9 cellular contexts compared by ENCODE assay signal in the genomic region with DNA sequence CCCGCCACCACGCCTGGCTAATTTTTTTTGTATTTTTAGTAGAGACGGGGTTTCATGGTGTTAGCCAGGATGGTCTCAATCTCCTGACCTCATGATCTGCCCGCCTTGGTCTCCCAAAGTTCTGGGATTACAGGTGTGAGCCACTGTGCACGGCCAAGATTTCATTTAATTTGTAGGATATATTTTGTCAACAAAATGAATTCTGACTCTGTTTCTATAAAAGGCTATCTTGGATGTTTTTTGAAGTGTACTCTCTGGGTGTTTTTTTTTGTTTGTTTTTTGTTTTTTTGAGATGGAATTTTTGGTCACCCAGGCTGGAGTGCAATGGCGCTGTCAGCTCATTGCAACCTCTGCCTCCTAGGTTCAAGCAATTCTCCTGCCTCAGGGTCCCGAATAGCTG. TPM values are rescaled to one million over a fixed set of nuclear protein-coding genes. Genes with fewer than 3 reads are reported as not detected.
DNase-seq lines count a peak whose midpoint lies in the region; ATAC-seq, FAIRE-seq and TF ChIP-seq lines count a peak whose summit lies in the region.
"Not testable (repeated sequence)": the region's sequence is repeated elsewhere in the genome, so short reads cannot be mapped to it uniquely, and the experiment has no call there.
"Had no signal": no experiment of that assay in that cellular context is flagged by ENCODE, and none has a peak within 500 bp of the region (broad histone marks: within the 10 kb centered on the region; RNA-seq: fewer than 3 reads in every experiment).

No MANE protein-coding gene starts in this region.

- H3K79me1 ChIP-seq in mesenchymal stem cell (replicated peaks; ENCODE audit: low read length, poor library complexity, severe bottlenecking) = not testable (repeated sequence)

- H2BK5ac ChIP-seq in mesenchymal stem cell (ENCODE audit: low read depth, low read length, poor library complexity, severe bottlenecking) = not testable (repeated sequence)

- peaks cover 49% of the 10 kb centered on the region for H3F3A ChIP-seq in PC-9 (ENCODE audit: insufficient read depth, low read depth)

- dilution Hi-C loops in endothelial cell of umbilical vein (cut with MboI; ENCODE audit: extremely low pct_ligation_motif_present, low sequenced_read_pairs) = not testable (repeated sequence)

- CTCF ChIA-PET in PC-9 (lab: Charles Lee); K562 (lab: Yijun Ruan, JAX; ENCODE audit: low intra/inter-chr PET ratio): not testable (repeated sequence)
- CTCF ChIA-PET in endothelial cell of umbilical vein (lab: Charles Lee) = interaction anchor here (1.0 to 1.8 kb wide), 3 partner anchors 19 to 285 kb away, joined by 3 to 4 read pairs (median 3); no protein-coding TSS in a partner anchor

- H3K27ac Mint-ChIP-seq in HFFc6 = peak overlapping the region; percentile 98
- peak overlapping the region; percentile 83 for H3K27ac Mint-ChIP-seq in osteocyte (ENCODE audit: unreplicated experiment)

- H4K91ac ChIP-seq in mesenchymal stem cell (ENCODE audit: low read length) = not testable (repeated sequence)

- POLR2A ChIA-PET in PC-9 (lab: Charles Lee; ENCODE audit: unreplicated experiment); endothelial cell of umbilical vein (lab: Charles Lee): not testable (repeated sequence)
- POLR2A ChIA-PET in K562 (lab: Yijun Ruan, JAX) = interaction anchor here (0.8 to 1.4 kb wide), 4 partner anchors 11 to 33 kb away, joined by 3 to 6 read pairs (median 4); no protein-coding TSS in a partner anchor

- peak overlapping the region; percentile 100 for H3K27ac ChIP-seq in PC-9
- H3K27ac ChIP-seq in SJSA1 = peak overlapping the region; percentile 98
- peak overlapping the region; percentile 51; the same call in 2 of the 3 replicates for H3K27ac ChIP-seq in K562 (ENCODE audit: extremely low read depth, low read depth, low read length)
- peak overlapping the region; percentile 89 for H3K27ac ChIP-seq in endothelial cell of umbilical vein (ENCODE audit: insufficient read depth, low read depth, low read length)
- H3K27ac ChIP-seq in mesenchymal stem cell (ENCODE audit: low read length, poor library complexity, severe bottlenecking) = not testable (repeated sequence)

- not testable (repeated sequence) for H3K23ac ChIP-seq in mesenchymal stem cell (ENCODE audit: low read length in 2 of 2)

- H4K8ac ChIP-seq in mesenchymal stem cell (ENCODE audit: low read length) = peak overlapping the region; percentile 27

- H3K4me3 Mint-ChIP-seq in HFFc6; osteocyte (ENCODE audit: unreplicated experiment): not testable (repeated sequence)

- H2BK15ac ChIP-seq in mesenchymal stem cell (ENCODE audit: low read depth, poor library complexity, severe bottlenecking) = not testable (repeated sequence)

- H3K9me1 ChIP-seq in K562 (ENCODE audit: control insufficient read depth, insufficient read depth, low read length); endothelial cell of umbilical vein (replicated peaks; ENCODE audit: control insufficient read depth, extremely low read depth, insufficient read depth, low read length): not testable (repeated sequence)

- not testable (repeated sequence) for H3K9me3 ChIP-seq in PC-9 (ENCODE audit: insufficient read depth, low read depth); SJSA1 (replicated peaks); K562 (replicated peaks; ENCODE audit: control insufficient read depth, insufficient read depth, low read depth, low read length); endothelial cell of umbilical vein (replicated peaks; ENCODE audit: control insufficient read depth, insufficient read depth, low read length); mesenchymal stem cell (ENCODE audit: control insufficient read depth, low read length)

- TF ChIP-seq CTCF in HFFc6 (IDR thresholded peaks at IDR 0.05); PC-9 (conservative IDR thresholded peaks at IDR 0.05); K562 (IDR thresholded peaks at IDR 0.05 in 2 of 3, conservative IDR thresholded peaks at IDR 0.05 in 1 of 3; ENCODE audit: insufficient read depth in 2 of 3, low read depth in 1 of 3, low read length in 3 of 3); endothelial cell of umbilical vein (IDR thresholded peaks at IDR 0.05; ENCODE audit: extremely low read depth in 1 of 2, insufficient read depth in 1 of 2, low read depth in 1 of 2, low read length in 2 of 2); osteocyte (IDR thresholded peaks at IDR 0.05): not testable (repeated sequence)

- WGBS in K562 (ENCODE audit: insufficient coverage, low coverage, missing lambda C conversion rate) = 23% methylated on average over 7 of the region's 7 CpGs
- WGBS in mesenchymal stem cell = 100% methylated on average over 7 of the region's 7 CpGs

- intact Hi-C loops in PC-9 (cut with micrococcal nuclease; ENCODE audit: unreplicated experiment) = loop anchor here (5.0 kb wide), 2 partner anchors 445 to 660 kb away; no protein-coding TSS in a partner anchor
- intact Hi-C loops in K562 (cut with micrococcal nuclease); endothelial cell of umbilical vein (cut with micrococcal nuclease): not testable (repeated sequence)

- H3K9me3 Mint-ChIP-seq in HFFc6; osteocyte (ENCODE audit: unreplicated experiment): not testable (repeated sequence)

- H3K4me3 ChIP-seq in PC-9 (peak overlapping the region; percentile 53; the same call in 1 of the 2 replicates), K562 (peak overlapping the region; percentile 33)
- H3K4me3 ChIP-seq in SJSA1; endothelial cell of umbilical vein (replicated peaks in 1 of 3; ENCODE audit: insufficient read depth in 1 of 3, low read depth in 1 of 3, low read length in 3 of 3); mesenchymal stem cell (ENCODE audit: insufficient read depth in 1 of 2, low read depth in 1 of 2, low read length in 2 of 2): not testable (repeated sequence)

- H3K4me2 ChIP-seq in PC-9 = peak overlapping the region; percentile 77
- H3K4me2 ChIP-seq in K562 (ENCODE audit: insufficient read depth, low read length) = peak overlapping the region; percentile 61; the same call in 1 of the 2 replicates
- peak overlapping the region; percentile 20 for H3K4me2 ChIP-seq in endothelial cell of umbilical vein (ENCODE audit: insufficient read depth, low read length)
- not testable (repeated sequence) for H3K4me2 ChIP-seq in mesenchymal stem cell (ENCODE audit: low read length, poor library complexity, severe bottlenecking)

- H4K20me1 ChIP-seq in PC-9 (ENCODE audit: insufficient read depth); K562 (replicated peaks; ENCODE audit: control insufficient read depth, insufficient read depth, low read length); endothelial cell of umbilical vein (replicated peaks; ENCODE audit: control insufficient read depth, extremely low read depth, insufficient read depth, low read length): not testable (repeated sequence)

- in situ Hi-C loops in Caki2 (cut with HindIII; ENCODE audit: low pct_unique_long_range_greater_than_20kb, low sequenced_read_pairs); K562 (cut with MboI): not testable (repeated sequence)

- not testable (repeated sequence) for H2AFZ ChIP-seq in PC-9; K562 (ENCODE audit: low read depth, low read length); endothelial cell of umbilical vein (ENCODE audit: low read depth, low read length); mesenchymal stem cell (ENCODE audit: low read depth, low read length)

- H3K9me2 ChIP-seq in PC-9 (ENCODE audit: insufficient read depth) = not testable (repeated sequence)

- peak; percentile 33 for DNase-seq in Caki2 (ENCODE audit: low read depth)
- DNase-seq in HFFc6; PC-9; SJSA1 (ENCODE audit: low read depth in 1 of 2, low spot score in 2 of 2); K562 (ENCODE audit: extremely low read depth in 1 of 4, low spot score in 3 of 4); endothelial cell of umbilical vein (ENCODE audit: low read depth, low spot score); mesenchymal stem cell; osteocyte (ENCODE audit: extremely low spot score, unreplicated experiment): not testable (repeated sequence)

- not testable (repeated sequence) for FAIRE-seq in K562 (lab: Jason Lieb, UNC); endothelial cell of umbilical vein (lab: Jason Lieb, UNC)

- not testable (repeated sequence) for TF ChIP-seq RAD21 in K562 (CRISPR knock-in tag; conservative IDR thresholded peaks at IDR 0.05 in 1 of 2, IDR thresholded peaks at IDR 0.05 in 1 of 2)

- TF ChIP-seq POLR2A in K562 (conservative IDR thresholded peaks at IDR 0.05); endothelial cell of umbilical vein (IDR thresholded peaks at IDR 0.05; ENCODE audit: low read depth, low read length): not testable (repeated sequence)

- H3K36me3 Mint-ChIP-seq in HFFc6 (ENCODE audit: low read depth) = peaks cover 57% of the 10 kb centered on the region
- H3K36me3 Mint-ChIP-seq in osteocyte (ENCODE audit: unreplicated experiment) = peaks cover 15% of the 10 kb centered on the region

- not testable (repeated sequence) for TF ChIP-seq EP300 in K562 (IDR thresholded peaks at IDR 0.05; ENCODE audit: low read length)

- peak overlapping the region; percentile 27 for H2BK120ac ChIP-seq in mesenchymal stem cell (ENCODE audit: low read depth, low read length)

- H2AK5ac ChIP-seq in mesenchymal stem cell (ENCODE audit: low read length, severe bottlenecking) = not testable (repeated sequence)

- not testable (repeated sequence) for H3K27me3 Mint-ChIP-seq in HFFc6 (ENCODE audit: insufficient read depth); osteocyte (ENCODE audit: unreplicated experiment)

- H3K4me1 ChIP-seq in PC-9 (replicated peaks; ENCODE audit: insufficient read depth) = peaks cover 45% of the 10 kb centered on the region
- H3K4me1 ChIP-seq in SJSA1 (replicated peaks) = peaks cover 28% of the 10 kb centered on the region
- H3K4me1 ChIP-seq in K562 (replicated peaks in 1 of 2; ENCODE audit: control insufficient read depth in 2 of 2, insufficient read depth in 2 of 2, low read length in 2 of 2) = peaks cover 0 to 15% of the 10 kb centered on the region in 2 experiments; a peak in 3 of 5 replicates
- H3K4me1 ChIP-seq in endothelial cell of umbilical vein (ENCODE audit: control insufficient read depth, extremely low read depth, insufficient read depth, low read length) = peaks cover 45% of the 10 kb centered on the region
- not testable (repeated sequence) for H3K4me1 ChIP-seq in mesenchymal stem cell (ENCODE audit: control insufficient read depth, insufficient read depth, low read depth, low read length)

- H3K4me1 Mint-ChIP-seq in HFFc6 (ENCODE audit: low read depth) (peaks cover 80% of the 10 kb centered on the region), osteocyte (ENCODE audit: unreplicated experiment) (peaks cover 52% of the 10 kb centered on the region)

- H3K9ac ChIP-seq in K562 (ENCODE audit: insufficient read depth in 1 of 2, low read depth in 2 of 2, low read length in 2 of 2) = peak overlapping the region in 1 of 2 experiments; percentile 39; a peak in 1 of 4 replicates
- not testable (repeated sequence) for H3K9ac ChIP-seq in endothelial cell of umbilical vein (replicated peaks; ENCODE audit: extremely low read depth, insufficient read depth, low read length); mesenchymal stem cell (ENCODE audit: low read length)

- H3K4ac ChIP-seq in mesenchymal stem cell (ENCODE audit: low read depth in 1 of 2, low read length in 2 of 2) = peak overlapping the region in 1 of 2 experiments; percentile 15

- H3K36me3 ChIP-seq in PC-9 (ENCODE audit: low read depth) (peaks cover 58% of the 10 kb centered on the region), SJSA1 (peaks cover 38% of the 10 kb centered on the region), K562 (ENCODE audit: control insufficient read depth, insufficient read depth, low read length) (peaks cover 28% of the 10 kb centered on the region), endothelial cell of umbilical vein (ENCODE audit: control insufficient read depth in 2 of 2, extremely low read depth in 1 of 2, insufficient read depth in 2 of 2, low read length in 2 of 2) (peaks cover 0 to 16% of the 10 kb centered on the region in 2 experiments)
- H3K36me3 ChIP-seq in mesenchymal stem cell (ENCODE audit: control insufficient read depth in 1 of 2, insufficient read depth in 2 of 2, low read depth in 1 of 2, low read length in 2 of 2) = not testable (repeated sequence)

- not testable (repeated sequence) for BruUV-seq in PC-9 (replicated peaks; lab: Mats Ljungman, UMichigan); K562 (replicated peaks; lab: Mats Ljungman, UMichigan); endothelial cell of umbilical vein (replicated peaks; lab: Mats Ljungman, UMichigan)

- not testable (repeated sequence) for H3K14ac ChIP-seq in mesenchymal stem cell (ENCODE audit: low read length in 2 of 2)

- peak overlapping the region in 1 of 2 experiments; percentile 78 for H2BK12ac ChIP-seq in mesenchymal stem cell (ENCODE audit: low read length in 2 of 2)

- peaks cover 87% of the 10 kb centered on the region for H3K79me2 ChIP-seq in PC-9 (ENCODE audit: low read depth)
- H3K79me2 ChIP-seq in K562 (ENCODE audit: control insufficient read depth, insufficient read depth, low read length) = peaks cover 93% of the 10 kb centered on the region
- H3K79me2 ChIP-seq in endothelial cell of umbilical vein (ENCODE audit: control insufficient read depth, insufficient read depth, low read length) = peaks cover 87% of the 10 kb centered on the region

- not testable (repeated sequence) for H3K18ac ChIP-seq in mesenchymal stem cell (ENCODE audit: low read depth in 1 of 2, low read length in 2 of 2)

- not testable (repeated sequence) for ATAC-seq in K562

- not testable (repeated sequence) for H3K27me3 ChIP-seq in PC-9 (ENCODE audit: insufficient read depth, low read depth); SJSA1 (replicated peaks); K562 (ENCODE audit: control insufficient read depth in 2 of 2, insufficient read depth in 2 of 2, low read length in 2 of 2); endothelial cell of umbilical vein (ENCODE audit: control insufficient read depth in 2 of 2, insufficient read depth in 2 of 2, low read length in 2 of 2); mesenchymal stem cell (ENCODE audit: control insufficient read depth in 1 of 2, insufficient read depth in 1 of 2, low read length in 2 of 2)

RNA-seq across cellular contexts. Expression of gene SLC7A11, which starts 5.0 kb away (rescaled TPM):
- total RNA-seq in Caki2 (2014; rRNA removed; shearing (Covaris generic); ENCODE audit: low replicate concordance) = 50.0 and 55.9 TPM in 2 replicates
- total RNA-seq in HFFc6 (2021; fragmentation: NEBNext Ultra II Directional; extraction: Animal tissue kit (Norgen Biotek cat#: 25700)) = 10 to 100 TPM; 12.0 to 66.1 (median 54.1) TPM
- total RNA-seq in PC-9 (2021) = 110 and 187 TPM in 2 replicates
- total RNA-seq in SJSA1 (2014; rRNA removed; shearing (Covaris generic)) = 33.0 and 45.5 TPM in 2 replicates
- 27.5 and 76.5 TPM in 2 replicates for total RNA-seq in K562 (2011; cell fraction: chromatin; rRNA removed; ENCODE audit: low replicate concordance)
- 16.5 and 25.1 TPM in 2 replicates for total RNA-seq in K562 (2011; cell fraction: nucleolus; rRNA removed)
- 48.4 and 73.4 TPM in 2 replicates for total RNA-seq in K562 (2011; cell fraction: nucleoplasm; rRNA removed)
- total RNA-seq in K562 (2014; rRNA removed) = 13.0 and 13.1 TPM in 2 replicates
- 26.1 and 37.6 TPM in 2 replicates for total RNA-seq in K562 (2014; rRNA removed; fragmentation: Illumina TruSeq; extraction: Trizol)
- 3.5 and 4.5 TPM in 2 replicates for total RNA-seq in K562 (2015; rRNA removed; fragmentation: Illumina TruSeq; extraction: Trizol)
- total RNA-seq in K562 (2021) = 13.1 and 15.4 TPM in 2 replicates
- polyA plus RNA-seq in K562 (2011; rRNA removed) = 13.9 and 18.6 TPM in 2 replicates
- 2.3 and 9.1 TPM in 2 replicates for polyA plus RNA-seq in K562 (2011; cell fraction: cytosol; rRNA removed)
- 9.7 and 19.0 TPM in 2 replicates for polyA plus RNA-seq in K562 (2011; cell fraction: nucleus; rRNA removed)
- 4.8 and 19.7 TPM in 2 replicates for polyA plus RNA-seq in K562 (2012)
- 16.4 and 16.5 TPM in 2 replicates for polyA plus RNA-seq in K562 (2014; fragmentation: Illumina TruSeq; extraction: Trizol)
- 1 to 10 TPM; 4.7 to 9.1 TPM for polyA plus RNA-seq in K562 (2014; fragmentation: Nextera tagmentation; extraction: Ambion mirVana)
- polyA plus RNA-seq in K562 (2014; rRNA removed) = 11.5 and 13.5 TPM in 2 replicates
- 25.7 and 42.3 TPM in 2 replicates for polyA minus RNA-seq in K562 (2011; rRNA and poly(A)+ RNA removed)
- 11.0 and 17.2 TPM in 2 replicates for polyA minus RNA-seq in K562 (2011; cell fraction: cytosol; rRNA and poly(A)+ RNA removed)
- polyA minus RNA-seq in K562 (2011; cell fraction: nucleus; rRNA and poly(A)+ RNA removed) = 18.3 and 53.0 TPM in 2 replicates
- 79.3 and 82.7 TPM in 2 replicates for total RNA-seq in endothelial cell of umbilical vein
- polyA plus RNA-seq in endothelial cell of umbilical vein = 22.8 and 28.4 TPM in 2 replicates
- 19.6 and 23.6 TPM in 2 replicates for polyA plus RNA-seq in endothelial cell of umbilical vein (2011; cell fraction: cytosol; rRNA removed)
- 65.9 and 76.9 TPM in 2 replicates for polyA plus RNA-seq in endothelial cell of umbilical vein (2011; cell fraction: nucleus; rRNA removed)
- 39.1 and 58.9 TPM in 2 replicates for polyA plus RNA-seq in endothelial cell of umbilical vein (2012)
- polyA minus RNA-seq in endothelial cell of umbilical vein = 263 and 304 TPM in 2 replicates
- polyA minus RNA-seq in endothelial cell of umbilical vein (2011; cell fraction: cytosol; rRNA and poly(A)+ RNA removed) = 59.9 TPM
- polyA minus RNA-seq in endothelial cell of umbilical vein (2011; cell fraction: nucleus; rRNA and poly(A)+ RNA removed) = 162 and 225 TPM in 2 replicates
- polyA plus RNA-seq in mesenchymal stem cell (2013, experiment 1 of 2) = 27.4 TPM
- 27.6 TPM for polyA plus RNA-seq in mesenchymal stem cell (2013, experiment 2 of 2)
- 26.5 and 29.1 TPM in 2 replicates for total RNA-seq in osteocyte
- polyA plus RNA-seq: CD8-positive, alpha-beta memory T cell had no signal
